In the genomic region with DNA sequence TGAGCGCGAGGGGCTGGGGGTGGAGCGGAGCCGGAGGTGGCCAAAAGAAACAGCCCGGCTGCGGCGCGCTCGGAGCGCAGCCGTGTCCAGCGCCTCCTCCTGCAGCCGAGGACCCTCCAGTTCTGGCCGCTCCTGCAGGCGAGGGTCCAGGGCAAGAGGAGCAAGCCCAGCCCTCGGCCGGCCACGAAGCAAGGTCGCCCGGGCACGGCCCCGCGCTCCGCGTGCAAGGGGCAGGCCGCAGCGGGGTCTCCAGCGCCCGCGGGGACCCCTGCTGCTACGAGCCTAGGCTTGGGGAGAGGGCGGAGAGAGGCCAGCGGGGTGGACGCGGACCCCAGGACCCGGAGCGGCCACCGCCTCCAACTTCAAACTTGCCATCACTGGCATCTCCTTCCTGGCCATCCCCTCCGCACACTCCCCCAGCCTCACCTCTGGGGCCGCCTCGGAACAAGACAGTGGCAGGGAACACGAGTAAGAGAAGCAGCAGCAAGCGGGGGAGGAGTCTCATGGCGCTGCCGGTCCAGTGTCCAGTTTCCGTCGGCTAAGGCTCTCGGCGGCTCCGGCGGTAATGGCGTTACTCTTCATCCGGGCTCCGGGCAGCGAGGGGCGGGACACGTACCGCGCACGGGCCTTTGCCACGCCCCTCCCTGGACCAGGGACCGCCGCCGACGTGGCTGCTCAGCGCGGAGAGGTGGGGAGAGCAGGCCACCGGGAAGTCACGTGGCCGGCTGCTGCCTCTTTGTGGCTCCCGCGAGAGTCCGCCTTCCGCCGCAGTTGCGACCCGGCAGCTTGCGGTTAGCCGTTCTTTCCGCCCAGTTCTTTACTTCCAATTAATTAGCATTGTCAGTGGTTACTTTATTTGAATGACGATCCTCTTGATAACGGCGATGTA, we compare ENCODE assay signal across 8 cellular contexts. TPM values are rescaled to one million over a fixed set of nuclear protein-coding genes. Genes with fewer than 3 reads are reported as not detected.
DNase-seq lines count a peak whose midpoint lies in the region; ATAC-seq and TF ChIP-seq lines count a peak whose summit lies in the region.

Gene SSR1, minus strand, starts transcription at position 584 of the 889 bp plus-strand sequence. Its CDS starts 79 bp downstream, at position 505.

- no peaks in the 10 kb centered on the region for H3K27me3 Mint-ChIP-seq in natural killer cell treated with Interleukin-12 subunit alpha and Interleukin-12 subunit beta and Interleukin-15 and Interleukin-18, amount 100 ng/mL, for 72 hours

- H3K4me3 ChIP-seq in H7 (ENCODE audit: insufficient read depth, low read depth, low read length), result peak within 1 kb of the TSS; percentile 97
- peak within 1 kb of the TSS; percentile 97 for H3K4me3 ChIP-seq in fibroblast of pulmonary artery (replicated peaks; ENCODE audit: low read depth, low read length)

- peak; percentile 100 for ATAC-seq in natural killer cell treated with Interleukin-12 subunit alpha and Interleukin-12 subunit beta and Interleukin-15 and Interleukin-18, amount 100 ng/mL, for 72 hours
- peak; percentile 99 for ATAC-seq in stimulated activated naive CD8-positive, alpha-beta T cell treated with anti-CD3 and anti-CD28 coated beads, Interleukin-15, Interleukin-2, amounts not matched to agents 100 U/mL and 50 U/mL, for 24 hours

- TF ChIP-seq CTCF in fibroblast of pulmonary artery (IDR thresholded peaks at IDR 0.05; ENCODE audit: low read length, missing control alignments), result no peak

- H3K9me3 Mint-ChIP-seq in natural killer cell treated with Interleukin-12 subunit alpha and Interleukin-12 subunit beta and Interleukin-15 and Interleukin-18, amount 100 ng/mL, for 72 hours, result peaks cover 5% of the 10 kb centered on the region

- peaks cover 13% of the 10 kb centered on the region for H3K36me3 ChIP-seq in H7 (replicated peaks; ENCODE audit: control insufficient read depth, insufficient read depth, low read length)

- DNase-seq in ELF-1 (ENCODE audit: low read depth, low spot score), result peak; percentile 98
- peak; percentile 99 for DNase-seq in H7
- peak; percentile 99 for DNase-seq in M059J (ENCODE audit: low read depth)
- DNase-seq in SHP77 (lab: John Stamatoyannopoulos, UW), result peak; percentile 94 to 97
- DNase-seq in activated effector memory CD4-positive, alpha-beta T cell treated with Interleukin-2 at 50 U/mL for 16 hours, result peak; percentile 90
- DNase-seq in fibroblast of pulmonary artery (ENCODE audit: low read depth), result peak; percentile 97
- peak; percentile 99 for DNase-seq in natural killer cell treated with Interleukin-12 subunit alpha and Interleukin-12 subunit beta and Interleukin-15 and Interleukin-18, amount 100 ng/mL, for 72 hours (ENCODE audit: low spot score)
- DNase-seq in stimulated activated naive CD8-positive, alpha-beta T cell treated with anti-CD3 and anti-CD28 coated beads, Interleukin-15, Interleukin-2, amounts not matched to agents 100 U/mL and 50 U/mL, for 24 hours, result peak; percentile 97

- peak within 1 kb of the TSS; percentile 97 to 100 for H3K27ac Mint-ChIP-seq in natural killer cell treated with Interleukin-12 subunit alpha and Interleukin-12 subunit beta and Interleukin-15 and Interleukin-18, amount 100 ng/mL, for 72 hours

- peak within 1 kb of the TSS; percentile 92 for H3K4me3 Mint-ChIP-seq in natural killer cell treated with Interleukin-12 subunit alpha and Interleukin-12 subunit beta and Interleukin-15 and Interleukin-18, amount 100 ng/mL, for 72 hours

- no peaks in the 10 kb centered on the region for H3K27me3 ChIP-seq in H7 (ENCODE audit: control insufficient read depth, insufficient read depth, low read length)

- H3K36me3 Mint-ChIP-seq in natural killer cell treated with Interleukin-12 subunit alpha and Interleukin-12 subunit beta and Interleukin-15 and Interleukin-18, amount 100 ng/mL, for 72 hours, result peaks cover 26% of the 10 kb centered on the region

- H3K4me1 Mint-ChIP-seq in natural killer cell treated with Interleukin-12 subunit alpha and Interleukin-12 subunit beta and Interleukin-15 and Interleukin-18, amount 100 ng/mL, for 72 hours (ENCODE audit: low read depth in 2 of 2), result peaks cover 28 to 32% of the 10 kb centered on the region in 2 donors

RNA-seq across cellular contexts. Expression of gene SSR1, which starts in this region (rescaled TPM):
- total RNA-seq in H7 (2014; rRNA removed; shearing (Covaris generic)), result 49.6 and 55.3 TPM in 2 replicates
- total RNA-seq in M059J (2014; rRNA removed; shearing (Covaris generic)), result 230 and 284 TPM in 2 replicates
- total RNA-seq in natural killer cell treated with Interleukin-12 subunit alpha and Interleukin-12 subunit beta and Interleukin-15 and Interleukin-18, amount 100 ng/mL, for 72 hours, result 100 to 1,000 TPM; 154 to 194 TPM

Comparison
In these comparisons a context has a peak if more than half of its experiments do, and no peak if none do; other contexts are left out.
1. Peak in every context shown above with its lines: DNase-seq, ATAC-seq and H3K4me3 ChIP-seq.